In genomic region chr5:116652196-116652729, GRCh38 we compare ENCODE assay signal across 9 cellular contexts.
DNase-seq lines count a peak whose midpoint lies in the region; ATAC-seq and TF ChIP-seq lines count a peak whose summit lies in the region.
"Had no signal": no experiment of that assay in that cellular context is flagged by ENCODE, and none has a peak within 500 bp of the region (broad histone marks: within the 10 kb centered on the region; RNA-seq: fewer than 3 reads in every experiment).

No MANE protein-coding gene starts in this region.

- H3K9me3 ChIP-seq in SK-N-SH (no peaks in the 10 kb centered on the region), hepatocyte (ENCODE audit: low read depth) (no peaks in the 10 kb centered on the region), suprapubic skin (no peaks in the 10 kb centered on the region)
- H3K9me3 ChIP-seq: ovary had no signal

- TF ChIP-seq CTCF in SK-N-SH (IDR thresholded peaks at IDR 0.05) (no peak), hepatocyte (IDR thresholded peaks at IDR 0.05; ENCODE audit: poor library complexity) (no peak), suprapubic skin (IDR thresholded peaks at IDR 0.05) (no peak)

- TF ChIP-seq POLR2A in suprapubic skin (IDR thresholded peaks at IDR 0.05) = no peak

- H3K79me2 ChIP-seq in SK-N-SH (ENCODE audit: insufficient read depth) = no peaks in the 10 kb centered on the region
- no peaks in the 10 kb centered on the region for H3K79me2 ChIP-seq in hepatocyte

- whole genome bisulfite sequencing in SK-N-SH (ENCODE audit: low lambda C conversion rate) = 17% methylated on average over 7 of the region's 7 CpGs
- WGBS in hepatocyte (ENCODE audit: low lambda C conversion rate, missing lambda C conversion rate) = 18% methylated on average over 7 of the region's 7 CpGs
- WGBS in suprapubic skin = 25% methylated on average over 7 of the region's 7 CpGs

- ATAC-seq in GM18909 (IDR thresholded peaks at IDR 0.05; ENCODE audit: poor library complexity, unreplicated experiment) (peak; percentile 88), HG03108 (IDR thresholded peaks at IDR 0.05; ENCODE audit: unreplicated experiment) (peak; percentile 79)

- TF ChIP-seq EP300 in SK-N-SH (IDR thresholded peaks at IDR 0.05; ENCODE audit: borderline replicate concordance in 1 of 2, low read depth in 1 of 2, low read length in 1 of 2) (no peak), suprapubic skin (IDR thresholded peaks at IDR 0.05) (no peak)

- H3K4me3 ChIP-seq in SK-N-SH (ENCODE audit: low read depth in 2 of 2, low read length in 1 of 2) (no peak overlapping the region), hepatocyte (no peak overlapping the region), suprapubic skin (no peak overlapping the region)
- H3K4me3 ChIP-seq: ovary had no signal

- H4K20me1 ChIP-seq in SK-N-SH (ENCODE audit: insufficient read depth) = no peaks in the 10 kb centered on the region
- no peaks in the 10 kb centered on the region for H4K20me1 ChIP-seq in hepatocyte (ENCODE audit: insufficient read depth, poor library complexity, severe bottlenecking)

- no peak overlapping the region for H3K9ac ChIP-seq in SK-N-SH

- H3K36me3 ChIP-seq in SK-N-SH (replicated peaks in 1 of 2; ENCODE audit: control insufficient read depth in 1 of 2, insufficient read depth in 2 of 2, low read length in 1 of 2) (no peaks in the 10 kb centered on the region), hepatocyte (replicated peaks; ENCODE audit: insufficient read depth, low read depth) (no peaks in the 10 kb centered on the region), suprapubic skin (no peaks in the 10 kb centered on the region)
- H3K36me3 ChIP-seq: ovary had no signal

- CTCF ChIA-PET in SK-N-SH (lab: Yijun Ruan, JAX) = interaction anchor here (0.8 kb wide), 1 partner anchor 9 kb away, joined by 3 read pairs; no protein-coding TSS in a partner anchor

- H2AFZ ChIP-seq in SK-N-SH (ENCODE audit: low read depth) (no peak overlapping the region), hepatocyte (no peak overlapping the region)

- H3K27ac ChIP-seq in SK-N-SH (ENCODE audit: low read depth in 2 of 2, low read length in 1 of 2) (no peak overlapping the region), hepatocyte (peak overlapping the region; percentile 17), suprapubic skin (peak overlapping the region; percentile 75)
- H3K27ac ChIP-seq: ovary had no signal

- TF ChIP-seq RAD21 in SK-N-SH (IDR thresholded peaks at IDR 0.05; ENCODE audit: low read length) = no peak

- DNase-seq in SK-N-SH (no peak), hepatocyte (ENCODE audit: low spot score) (peak; percentile 63), suprapubic skin (ENCODE audit: low spot score in 2 of 2) (peak in 1 of 2 donors; percentile 71), NOMO-1 (lab: John Stamatoyannopoulos, UW; ENCODE audit: unreplicated experiment in 2 of 2) (no peak), SHP77 treated with DMSO at 0.1 percent for 48 hours (lab: John Stamatoyannopoulos, UW) (no peak), NCI-H2196 (lab: John Stamatoyannopoulos, UW; ENCODE audit: unreplicated experiment) (no peak)

- peaks cover 0 to 18% of the 10 kb centered on the region in 2 experiments; a peak in 1 of 4 replicates for H3K4me1 ChIP-seq in SK-N-SH (ENCODE audit: control insufficient read depth in 1 of 2, insufficient read depth in 2 of 2, low read depth in 1 of 2, low read length in 1 of 2)
- H3K4me1 ChIP-seq in hepatocyte (ENCODE audit: insufficient read depth) = peaks cover 7% of the 10 kb centered on the region
- H3K4me1 ChIP-seq in suprapubic skin = peaks cover 13% of the 10 kb centered on the region

- H3F3A ChIP-seq in SK-N-SH (replicated peaks; ENCODE audit: insufficient read depth) = no peaks in the 10 kb centered on the region

- POLR2A ChIA-PET in SK-N-SH (lab: Yijun Ruan, JAX) = no interaction called here

- H3K4me2 ChIP-seq in SK-N-SH = 0 out of 2 replicates have a peak overlapping the region, but pooled peaks have one; percentile 10
- peak overlapping the region; percentile 42 for H3K4me2 ChIP-seq in hepatocyte

- H3K9me2 ChIP-seq in SK-N-SH (no peaks in the 10 kb centered on the region), hepatocyte (replicated peaks; ENCODE audit: insufficient read depth) (no peaks in the 10 kb centered on the region)

- no peaks in the 10 kb centered on the region for H3K27me3 ChIP-seq in SK-N-SH (ENCODE audit: insufficient read depth)
- H3K27me3 ChIP-seq in hepatocyte = no peaks in the 10 kb centered on the region
- H3K27me3 ChIP-seq in suprapubic skin = no peaks in the 10 kb centered on the region
- H3K27me3 ChIP-seq: ovary had no signal

TF ChIP-seq in SK-N-SH, 30 proteins besides CTCF, POLR2A, EP300 and RAD21:
- no peak for TF ChIP-seq ZBTB33 (IDR thresholded peaks at IDR 0.05; ENCODE audit: borderline replicate concordance, low read depth)
- peak; percentile 55; the same call in 1 of the 2 replicates for TF ChIP-seq PBX3 (IDR thresholded peaks at IDR 0.05)

Comparison
In these comparisons a context has a peak if more than half of its experiments do, and no peak if none do; other contexts are left out.
1. H3K27ac ChIP-seq: peak in hepatocyte (single experiment) and suprapubic skin (single experiment); none in SK-N-SH (0 of 2).